ENCODE assay signal across 25 cellular contexts in the genomic region with DNA sequence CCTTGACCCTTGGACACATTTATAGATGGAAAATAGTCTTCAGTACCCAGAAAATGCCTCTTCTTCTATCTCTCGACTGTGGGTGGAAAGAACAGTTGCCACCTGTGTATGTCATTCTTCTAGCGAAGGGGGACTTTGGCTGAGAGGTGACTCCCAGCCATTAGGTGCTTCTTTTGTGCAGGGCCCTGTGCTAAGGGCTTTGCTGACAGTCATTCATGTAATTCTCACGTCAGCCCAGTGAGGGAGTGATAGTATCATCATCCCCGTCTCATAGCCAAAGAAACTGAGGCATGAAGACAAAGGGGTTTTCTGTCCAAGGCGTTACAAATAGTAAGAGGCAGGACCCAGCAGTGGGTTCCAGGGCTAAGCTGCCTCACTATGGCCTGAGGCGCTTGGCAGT.
"Had no signal": no experiment of that assay in that cellular context is flagged by ENCODE, and none has a peak within 500 bp of the region (broad histone marks: within the 10 kb centered on the region; RNA-seq: fewer than 3 reads in every experiment).

No MANE protein-coding gene starts in this region.

- ATAC-seq: activated CD4-positive, alpha-beta T cell treated with anti-CD3 and anti-CD28 coated beads for 36 hours; activated CD8-positive, alpha-beta T cell treated with anti-CD3 and anti-CD28 coated beads for 36 hours; activated naive CD8-positive, alpha-beta T cell treated with anti-CD3 and anti-CD28 coated beads, Interleukin-2, amount 50 U/mL, for 24 hours; body of pancreas; T-cell had no signal

- H3K4me3 Mint-ChIP-seq: activated CD4-positive, alpha-beta T cell treated with anti-CD3 and anti-CD28 coated beads for 36 hours; activated CD8-positive, alpha-beta T cell treated with anti-CD3 and anti-CD28 coated beads for 36 hours; activated naive CD8-positive, alpha-beta T cell treated with anti-CD3 and anti-CD28 coated beads, Interleukin-2, amount 50 U/mL, for 24 hours; activated T-helper 1 cell treated with anti-CD3 and anti-CD28 coated beads, Interleukin-12 subunit alpha, Interleukin-12 subunit beta, Interleukin-2, Interleukin-4 antibody, amounts not matched to agents 30 ng/mL and 10 ng/mL and 1 ng/mL, durations not matched to agents 14 hours and 24 hours and 36 hours; central memory CD8-positive, alpha-beta T cell; T-cell had no signal

- H3K27me3 ChIP-seq: ascending aorta, body of pancreas had no signal

- H3K4me3 ChIP-seq: ascending aorta, body of pancreas had no signal

- H3K4me1 ChIP-seq: ascending aorta had no signal

- H3K27me3 Mint-ChIP-seq: activated CD4-positive, alpha-beta T cell treated with anti-CD3 and anti-CD28 coated beads for 36 hours; activated CD8-positive, alpha-beta T cell treated with anti-CD3 and anti-CD28 coated beads for 36 hours; activated naive CD8-positive, alpha-beta T cell treated with anti-CD3 and anti-CD28 coated beads, Interleukin-2, amount 50 U/mL, for 24 hours had no signal

- H3K27ac Mint-ChIP-seq: activated CD4-positive, alpha-beta T cell treated with anti-CD3 and anti-CD28 coated beads for 36 hours; activated CD8-positive, alpha-beta T cell treated with anti-CD3 and anti-CD28 coated beads for 36 hours; activated naive CD4-positive, alpha-beta T cell treated with anti-CD3 and anti-CD28 coated beads, Interleukin-2, amount 50 U/mL, for 72 hours; activated naive CD8-positive, alpha-beta T cell treated with anti-CD3 and anti-CD28 coated beads, Interleukin-2, amount 50 U/mL, for 24 hours; activated T-helper 1 cell treated with anti-CD3 and anti-CD28 coated beads, Interleukin-12 subunit alpha, Interleukin-12 subunit beta, Interleukin-2, Interleukin-4 antibody, amounts not matched to agents 30 ng/mL and 10 ng/mL and 1 ng/mL, durations not matched to agents 14 hours and 24 hours and 36 hours; T-cell had no signal

- H3K9me3 Mint-ChIP-seq: activated CD8-positive, alpha-beta T cell treated with anti-CD3 and anti-CD28 coated beads for 36 hours; activated naive CD4-positive, alpha-beta T cell treated with anti-CD3 and anti-CD28 coated beads, Interleukin-2, amount 50 U/mL, for 72 hours; activated naive CD8-positive, alpha-beta T cell treated with anti-CD3 and anti-CD28 coated beads, Interleukin-2, amount 50 U/mL, for 24 hours; activated T-helper 1 cell treated with anti-CD3 and anti-CD28 coated beads, Interleukin-12 subunit alpha, Interleukin-12 subunit beta, Interleukin-2, Interleukin-4 antibody, amounts not matched to agents 30 ng/mL and 10 ng/mL and 1 ng/mL, durations not matched to agents 14 hours and 24 hours and 36 hours; central memory CD8-positive, alpha-beta T cell; T-cell had no signal

- DNase-seq: activated CD4-positive, alpha-beta T cell treated with anti-CD3 and anti-CD28 coated beads for 36 hours; activated CD4-positive, alpha-beta T cell treated with anti-CD3 and anti-CD28 coated beads, Interleukin-2, amount 50 U/mL, for 1 hour; activated CD8-positive, alpha-beta memory T cell treated with anti-CD3 and anti-CD28 coated beads, Interleukin-2, amount 50 U/mL, for 4 hours; activated CD8-positive, alpha-beta T cell treated with anti-CD3 and anti-CD28 coated beads for 36 hours; activated effector memory CD4-positive, alpha-beta T cell treated with anti-CD3 and anti-CD28 coated beads, Interleukin-2, amount 50 U/mL, for 16 hours; activated naive CD4-positive, alpha-beta T cell treated with Interleukin-2 at 50 U/mL for 16 hours; activated naive CD8-positive, alpha-beta T cell treated with anti-CD3 and anti-CD28 coated beads, Interleukin-2, amount 50 U/mL, for 24 hours; amniotic stem cell; body of pancreas; Karpas-422; MM.1S; NCI-H1105; NCI-H1436; NCI-H1694 treated with DMSO at 0.1 percent for 48 hours; NCI-H2029 treated with DMSO at 0.1 percent for 48 hours; NCI-H446; NCI-H524; SHP77; T-cell; T-helper 2 cell; T1000 had no signal

- H3K27ac ChIP-seq: ascending aorta, body of pancreas had no signal

- H3K36me3 Mint-ChIP-seq: activated naive CD4-positive, alpha-beta T cell treated with anti-CD3 and anti-CD28 coated beads, Interleukin-2, amount 50 U/mL, for 72 hours; T-cell had no signal

- H3K9me3 ChIP-seq: ascending aorta, body of pancreas had no signal
